1 cellular context compared by ENCODE assay signal in the genomic region with DNA sequence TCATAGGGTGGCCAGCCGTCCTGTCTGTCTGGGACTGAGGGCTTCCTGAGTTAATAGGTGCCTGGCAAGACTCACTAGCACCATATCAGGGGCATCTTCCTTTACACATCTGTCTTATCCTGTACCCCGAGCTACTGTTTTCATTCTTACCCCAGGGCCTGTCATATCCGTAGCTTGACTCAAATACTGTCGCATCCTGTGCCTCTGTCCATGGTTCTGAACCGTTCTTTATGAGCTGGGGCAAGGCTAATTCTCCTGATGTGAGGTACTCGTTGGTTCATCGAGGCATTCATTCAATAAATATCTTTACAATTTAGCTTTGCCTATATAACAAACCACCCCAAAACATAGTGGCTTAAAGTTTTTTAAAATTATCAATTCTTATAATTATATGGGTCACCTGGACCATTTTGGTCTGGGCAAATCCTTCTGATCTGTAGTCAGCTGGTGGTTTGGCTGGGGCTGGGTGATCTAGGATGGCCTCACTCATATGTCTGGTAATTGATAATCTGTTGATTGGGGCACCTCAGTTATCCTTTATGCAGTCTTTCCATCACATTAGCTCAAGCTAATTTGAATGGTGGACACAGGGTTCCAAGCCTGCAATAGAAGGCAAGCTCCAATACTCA.
TF ChIP-seq lines count a peak whose summit lies in the region.

No MANE protein-coding gene starts in this region.

TF ChIP-seq in HepG2, 621 proteins besides CTCF, POLR2A, EP300 and RAD21 (continued from another document):
- TF ChIP-seq ZNF232 (CRISPR knock-in tag; IDR thresholded peaks at IDR 0.05; ENCODE audit: borderline replicate concordance) (no peak), ZBTB49 (CRISPR knock-in tag; IDR thresholded peaks at IDR 0.05; ENCODE audit: borderline replicate concordance) (0 out of 2 replicates have a peak, but pooled peaks have one; percentile 31), THAP11 (CRISPR knock-in tag; IDR thresholded peaks at IDR 0.05) (peak; percentile 35; the same call in 1 of the 2 replicates), MIER2 (CRISPR knock-in tag; IDR thresholded peaks at IDR 0.05) (peak; percentile 94), KLF6 (CRISPR knock-in tag; IDR thresholded peaks at IDR 0.05) (0 out of 2 replicates have a peak, but pooled peaks have one; percentile 57), EHMT2 (IDR thresholded peaks at IDR 0.05; ENCODE audit: borderline replicate concordance, low read depth, low read length) (peak; percentile 65), KLF11 (CRISPR knock-in tag; IDR thresholded peaks at IDR 0.05) (0 out of 2 replicates have a peak, but pooled peaks have one; percentile 31), LCORL (IDR thresholded peaks at IDR 0.05) (no peak), LCORL (CRISPR knock-in tag; IDR thresholded peaks at IDR 0.05) (no peak), TBP (CRISPR knock-in tag; IDR thresholded peaks at IDR 0.05) (no peak), REST (IDR thresholded peaks at IDR 0.05; ENCODE audit: borderline replicate concordance in 1 of 2, low read depth in 1 of 2, low read length in 2 of 2) (peak; percentile 76 to 95)
